In genomic region chr7:72717252-72717774, GRCh38 we compare ENCODE assay signal across 8 cellular contexts.
DNase-seq lines count a peak whose midpoint lies in the region; ATAC-seq and TF ChIP-seq lines count a peak whose summit lies in the region.
"Not testable (repeated sequence)": the region's sequence is repeated elsewhere in the genome, so short reads cannot be mapped to it uniquely, and the experiment has no call there.

No MANE protein-coding gene starts in this region.

- in situ Hi-C loops in brain microvascular endothelial cell (cut with HindIII; ENCODE audit: low pct_ligation_motif_present, low sequenced_read_pairs), result not testable (repeated sequence)

- H3K27me3 Mint-ChIP-seq in WTC11 (ENCODE audit: low read depth), result not testable (repeated sequence)

- CTCF ChIA-PET in WTC11 (lab: Charles Lee), result not testable (repeated sequence)

- not testable (repeated sequence) for H3K27ac ChIP-seq in brain microvascular endothelial cell

- POLR2A ChIA-PET in WTC11 (lab: Charles Lee), result not testable (repeated sequence)

- H3K27ac Mint-ChIP-seq in WTC11, result peak overlapping the region; percentile 57; the same call in 1 of the 2 replicates

- H3K4me3 Mint-ChIP-seq in WTC11, result not testable (repeated sequence)

- TF ChIP-seq CTCF in WTC11 (IDR thresholded peaks at IDR 0.05); brain microvascular endothelial cell (IDR thresholded peaks at IDR 0.05; ENCODE audit: low read depth, low read length, missing control alignments); foreskin fibroblast (IDR thresholded peaks at IDR 0.05; ENCODE audit: low read depth, low read length): not testable (repeated sequence)

- H3K36me3 Mint-ChIP-seq in WTC11, result peaks cover 32% of the 10 kb centered on the region

- H3K4me1 Mint-ChIP-seq in WTC11, result peaks cover 23% of the 10 kb centered on the region

- DNase-seq in ELF-1 (ENCODE audit: low read depth, low spot score) (peak; percentile 41), NCI-H226 (peak; percentile 9), brain microvascular endothelial cell (peak; percentile 32), dermis blood vessel endothelial cell (peak; percentile 22), foreskin fibroblast (peak; percentile 2 to 7), kidney tubule cell (ENCODE audit: low spot score) (peak; percentile 1), non-pigmented ciliary epithelial cell (ENCODE audit: low read depth) (peak; percentile 2)
- not testable (repeated sequence) for DNase-seq in WTC11 (ENCODE audit: low spot score)

- ATAC-seq in WTC11, result not testable (repeated sequence)

- H3K4me3 ChIP-seq in brain microvascular endothelial cell (ENCODE audit: low read depth, low read length); foreskin fibroblast (ENCODE audit: low read depth in 1 of 2, low read length in 2 of 2): not testable (repeated sequence)

- H3K36me3 ChIP-seq in brain microvascular endothelial cell (replicated peaks), result not testable (repeated sequence)

- H3K9me3 Mint-ChIP-seq in WTC11, result not testable (repeated sequence)

- not testable (repeated sequence) for H3K27me3 ChIP-seq in brain microvascular endothelial cell (replicated peaks)
